ENCODE assay signal across 8 cellular contexts in genomic region chr9:113578877-113579269, GRCh38.
DNase-seq lines count a peak whose midpoint lies in the region; ATAC-seq, FAIRE-seq and TF ChIP-seq lines count a peak whose summit lies in the region.

No MANE protein-coding gene starts in this region.

- ATAC-seq in HG03439 (IDR thresholded peaks at IDR 0.05; ENCODE audit: unreplicated experiment), result peak; percentile 63
- ATAC-seq in SK-N-SH treated with all-trans-retinoic acid at 6 μM for 48 hours, result peak; percentile 88

- TF ChIP-seq CTCF in AG09319 (IDR thresholded peaks at IDR 0.05; ENCODE audit: low read depth, low read length), result no peak

- no peak for FAIRE-seq in frontal cortex (lab: Jason Lieb, UNC)

- peak; percentile 73 for DNase-seq in AG09319 (ENCODE audit: extremely low read depth, low read depth)
- DNase-seq in GM19240 (ENCODE audit: insufficient read length, low spot score), result peak; percentile 97
- DNase-seq in activated naive CD4-positive, alpha-beta T cell treated with anti-CD3 and anti-CD28 coated beads, Interleukin-2, amount 50 U/mL, for 16 hours, result peak; percentile 64
- DNase-seq in iris pigment epithelial cell (ENCODE audit: low read depth), result peak; percentile 98
- peak; percentile 76 for DNase-seq in stimulated activated CD8-positive, alpha-beta memory T cell treated with anti-CD3 and anti-CD28 coated beads, Interleukin-12 subunit alpha, Interleukin-12 subunit beta, amount 100 ng/mL, for 4 hours (ENCODE audit: low read depth)
- no peak for DNase-seq in frontal cortex (ENCODE audit: low spot score in 2 of 2)

TF ChIP-seq in SK-N-SH treated with all-trans-retinoic acid at 6 μM for 48 hours, 23 proteins besides CTCF, POLR2A, EP300 and RAD21:
- TF ChIP-seq, protein P1, sequence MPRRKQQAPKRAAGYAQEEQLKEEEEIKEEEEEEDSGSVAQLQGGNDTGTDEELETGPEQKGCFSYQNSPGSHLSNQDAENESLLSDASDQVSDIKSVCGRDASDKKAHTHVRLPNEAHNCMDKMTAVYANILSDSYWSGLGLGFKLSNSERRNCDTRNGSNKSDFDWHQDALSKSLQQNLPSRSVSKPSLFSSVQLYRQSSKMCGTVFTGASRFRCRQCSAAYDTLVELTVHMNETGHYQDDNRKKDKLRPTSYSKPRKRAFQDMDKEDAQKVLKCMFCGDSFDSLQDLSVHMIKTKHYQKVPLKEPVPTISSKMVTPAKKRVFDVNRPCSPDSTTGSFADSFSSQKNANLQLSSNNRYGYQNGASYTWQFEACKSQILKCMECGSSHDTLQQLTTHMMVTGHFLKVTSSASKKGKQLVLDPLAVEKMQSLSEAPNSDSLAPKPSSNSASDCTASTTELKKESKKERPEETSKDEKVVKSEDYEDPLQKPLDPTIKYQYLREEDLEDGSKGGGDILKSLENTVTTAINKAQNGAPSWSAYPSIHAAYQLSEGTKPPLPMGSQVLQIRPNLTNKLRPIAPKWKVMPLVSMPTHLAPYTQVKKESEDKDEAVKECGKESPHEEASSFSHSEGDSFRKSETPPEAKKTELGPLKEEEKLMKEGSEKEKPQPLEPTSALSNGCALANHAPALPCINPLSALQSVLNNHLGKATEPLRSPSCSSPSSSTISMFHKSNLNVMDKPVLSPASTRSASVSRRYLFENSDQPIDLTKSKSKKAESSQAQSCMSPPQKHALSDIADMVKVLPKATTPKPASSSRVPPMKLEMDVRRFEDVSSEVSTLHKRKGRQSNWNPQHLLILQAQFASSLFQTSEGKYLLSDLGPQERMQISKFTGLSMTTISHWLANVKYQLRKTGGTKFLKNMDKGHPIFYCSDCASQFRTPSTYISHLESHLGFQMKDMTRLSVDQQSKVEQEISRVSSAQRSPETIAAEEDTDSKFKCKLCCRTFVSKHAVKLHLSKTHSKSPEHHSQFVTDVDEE (CRISPR knock-in tag; IDR thresholded peaks at IDR 0.05), result no peak
- TF ChIP-seq RARB (CRISPR knock-in tag; IDR thresholded peaks at IDR 0.05) (no peak), PPARA (CRISPR knock-in tag; IDR thresholded peaks at IDR 0.05; ENCODE audit: borderline replicate concordance) (no peak), PATZ1 (CRISPR knock-in tag; IDR thresholded peaks at IDR 0.05; ENCODE audit: borderline replicate concordance) (no peak), GLIS3 (CRISPR knock-in tag; IDR thresholded peaks at IDR 0.05) (no peak), ZNF565 (CRISPR knock-in tag; conservative IDR thresholded peaks at IDR 0.05; ENCODE audit: low read depth) (no peak), ESRRG (CRISPR knock-in tag; IDR thresholded peaks at IDR 0.05) (no peak), ARNTL (CRISPR knock-in tag; IDR thresholded peaks at IDR 0.05; ENCODE audit: borderline replicate concordance, low read depth) (no peak), SNAI2 (CRISPR knock-in tag; IDR thresholded peaks at IDR 0.05) (no peak), TOX (CRISPR knock-in tag; IDR thresholded peaks at IDR 0.05; ENCODE audit: borderline replicate concordance) (no peak), ZNF70 (CRISPR knock-in tag; IDR thresholded peaks at IDR 0.05) (no peak), TCF4 (CRISPR knock-in tag; IDR thresholded peaks at IDR 0.05; ENCODE audit: borderline replicate concordance) (no peak), ISL1 (CRISPR knock-in tag; IDR thresholded peaks at IDR 0.05) (no peak)
- TF ChIP-seq, protein P2, sequence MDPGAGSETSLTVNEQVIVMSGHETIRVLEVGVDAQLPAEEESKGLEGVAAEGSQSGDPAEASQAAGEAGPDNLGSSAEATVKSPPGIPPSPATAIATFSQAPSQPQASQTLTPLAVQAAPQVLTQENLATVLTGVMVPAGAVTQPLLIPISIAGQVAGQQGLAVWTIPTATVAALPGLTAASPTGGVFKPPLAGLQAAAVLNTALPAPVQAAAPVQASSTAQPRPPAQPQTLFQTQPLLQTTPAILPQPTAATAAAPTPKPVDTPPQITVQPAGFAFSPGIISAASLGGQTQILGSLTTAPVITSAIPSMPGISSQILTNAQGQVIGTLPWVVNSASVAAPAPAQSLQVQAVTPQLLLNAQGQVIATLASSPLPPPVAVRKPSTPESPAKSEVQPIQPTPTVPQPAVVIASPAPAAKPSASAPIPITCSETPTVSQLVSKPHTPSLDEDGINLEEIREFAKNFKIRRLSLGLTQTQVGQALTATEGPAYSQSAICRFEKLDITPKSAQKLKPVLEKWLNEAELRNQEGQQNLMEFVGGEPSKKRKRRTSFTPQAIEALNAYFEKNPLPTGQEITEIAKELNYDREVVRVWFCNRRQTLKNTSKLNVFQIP (CRISPR knock-in tag; IDR thresholded peaks at IDR 0.05; ENCODE audit: borderline replicate concordance, low read depth), result no peak
- TF ChIP-seq, protein P3, sequence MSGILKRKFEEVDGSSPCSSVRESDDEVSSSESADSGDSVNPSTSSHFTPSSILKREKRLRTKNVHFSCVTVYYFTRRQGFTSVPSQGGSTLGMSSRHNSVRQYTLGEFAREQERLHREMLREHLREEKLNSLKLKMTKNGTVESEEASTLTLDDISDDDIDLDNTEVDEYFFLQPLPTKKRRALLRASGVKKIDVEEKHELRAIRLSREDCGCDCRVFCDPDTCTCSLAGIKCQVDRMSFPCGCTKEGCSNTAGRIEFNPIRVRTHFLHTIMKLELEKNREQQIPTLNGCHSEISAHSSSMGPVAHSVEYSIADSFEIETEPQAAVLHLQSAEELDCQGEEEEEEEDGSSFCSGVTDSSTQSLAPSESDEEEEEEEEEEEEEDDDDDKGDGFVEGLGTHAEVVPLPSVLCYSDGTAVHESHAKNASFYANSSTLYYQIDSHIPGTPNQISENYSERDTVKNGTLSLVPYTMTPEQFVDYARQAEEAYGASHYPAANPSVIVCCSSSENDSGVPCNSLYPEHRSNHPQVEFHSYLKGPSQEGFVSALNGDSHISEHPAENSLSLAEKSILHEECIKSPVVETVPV (CRISPR knock-in tag; IDR thresholded peaks at IDR 0.05), result no peak
TF ChIP-seq in SK-N-SH treated with all-trans-retinoic acid at 6 μM for 48 hours: peak in this region for 0.

Comparison
In these comparisons a context has a peak if more than half of its experiments do, and no peak if none do; other contexts are left out.
1. DNase-seq: peak in AG09319 (single experiment), GM19240 (single experiment), activated naive CD4-positive, alpha-beta T cell treated with anti-CD3 and anti-CD28 coated beads, Interleukin-2, amount 50 U/mL, for 16 hours (single experiment), iris pigment epithelial cell (single experiment) and stimulated activated CD8-positive, alpha-beta memory T cell treated with anti-CD3 and anti-CD28 coated beads, Interleukin-12 subunit alpha, Interleukin-12 subunit beta, amount 100 ng/mL, for 4 hours (single experiment); none in frontal cortex (0 of 2).